1 cellular context compared by ENCODE assay signal in the genomic region with DNA sequence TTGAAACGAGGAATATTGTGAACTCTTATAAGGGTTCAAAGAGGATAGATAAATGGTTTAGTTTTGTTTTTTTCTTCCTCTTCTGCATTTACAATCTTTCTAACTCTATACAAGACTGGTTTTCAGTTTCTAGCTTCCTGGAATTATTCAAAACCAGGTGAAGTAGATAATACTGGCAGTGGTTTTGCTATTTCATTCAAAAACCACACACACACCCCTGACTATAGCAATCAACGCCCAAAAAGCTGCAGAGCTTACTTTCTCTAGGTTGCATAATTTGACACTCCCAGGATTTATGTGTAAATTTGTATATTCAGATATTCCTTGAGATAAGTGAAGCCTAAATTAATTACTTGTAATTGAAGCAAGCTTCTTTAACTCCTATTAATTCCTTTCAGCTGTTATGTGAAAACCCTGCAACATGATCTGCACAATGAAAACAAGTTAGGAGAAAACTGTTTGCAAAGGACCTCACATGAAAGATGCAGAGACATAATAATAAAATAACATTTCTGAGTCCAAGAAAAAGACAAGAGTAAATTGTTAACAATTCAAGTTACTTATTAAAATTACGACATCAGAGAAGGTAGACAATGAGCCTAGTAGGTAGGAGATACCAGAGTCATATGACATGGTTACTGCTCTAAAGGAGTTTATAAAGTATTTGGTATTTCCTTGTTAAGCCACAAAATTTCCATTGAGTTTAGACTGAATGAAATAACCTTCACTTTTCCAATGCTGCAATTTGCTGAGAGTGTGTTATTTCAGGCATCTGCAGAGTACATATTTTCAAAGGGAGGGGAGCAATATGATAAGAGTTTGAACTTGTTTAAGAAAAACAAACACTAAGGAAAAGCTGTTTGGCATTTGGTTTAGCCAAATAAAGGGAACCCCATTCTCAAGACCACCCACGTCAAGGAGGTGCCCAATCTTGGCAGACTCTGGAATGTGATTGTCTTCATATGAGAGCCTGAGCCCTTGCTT.
A peak's percentile ranks its signal among the peaks of the same experiment; 100 is the strongest.
TF ChIP-seq lines count a peak whose summit lies in the region.

No MANE protein-coding gene starts in this region.

TF ChIP-seq in HepG2, 621 proteins besides CTCF, POLR2A, EP300 and RAD21 (continued from another document and continues in another):
- TF ChIP-seq, protein P1, sequence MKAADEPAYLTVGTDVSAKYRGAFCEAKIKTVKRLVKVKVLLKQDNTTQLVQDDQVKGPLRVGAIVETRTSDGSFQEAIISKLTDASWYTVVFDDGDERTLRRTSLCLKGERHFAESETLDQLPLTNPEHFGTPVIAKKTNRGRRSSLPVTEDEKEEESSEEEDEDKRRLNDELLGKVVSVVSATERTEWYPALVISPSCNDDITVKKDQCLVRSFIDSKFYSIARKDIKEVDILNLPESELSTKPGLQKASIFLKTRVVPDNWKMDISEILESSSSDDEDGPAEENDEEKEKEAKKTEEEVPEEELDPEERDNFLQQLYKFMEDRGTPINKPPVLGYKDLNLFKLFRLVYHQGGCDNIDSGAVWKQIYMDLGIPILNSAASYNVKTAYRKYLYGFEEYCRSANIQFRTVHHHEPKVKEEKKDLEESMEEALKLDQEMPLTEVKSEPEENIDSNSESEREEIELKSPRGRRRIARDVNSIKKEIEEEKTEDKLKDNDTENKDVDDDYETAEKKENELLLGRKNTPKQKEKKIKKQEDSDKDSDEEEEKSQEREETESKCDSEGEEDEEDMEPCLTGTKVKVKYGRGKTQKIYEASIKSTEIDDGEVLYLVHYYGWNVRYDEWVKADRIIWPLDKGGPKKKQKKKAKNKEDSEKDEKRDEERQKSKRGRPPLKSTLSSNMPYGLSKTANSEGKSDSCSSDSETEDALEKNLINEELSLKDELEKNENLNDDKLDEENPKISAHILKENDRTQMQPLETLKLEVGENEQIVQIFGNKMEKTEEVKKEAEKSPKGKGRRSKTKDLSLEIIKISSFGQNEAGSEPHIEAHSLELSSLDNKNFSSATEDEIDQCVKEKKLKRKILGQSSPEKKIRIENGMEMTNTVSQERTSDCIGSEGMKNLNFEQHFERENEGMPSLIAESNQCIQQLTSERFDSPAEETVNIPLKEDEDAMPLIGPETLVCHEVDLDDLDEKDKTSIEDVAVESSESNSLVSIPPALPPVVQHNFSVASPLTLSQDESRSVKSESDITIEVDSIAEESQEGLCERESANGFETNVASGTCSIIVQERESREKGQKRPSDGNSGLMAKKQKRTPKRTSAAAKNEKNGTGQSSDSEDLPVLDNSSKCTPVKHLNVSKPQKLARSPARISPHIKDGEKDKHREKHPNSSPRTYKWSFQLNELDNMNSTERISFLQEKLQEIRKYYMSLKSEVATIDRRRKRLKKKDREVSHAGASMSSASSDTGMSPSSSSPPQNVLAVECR (CRISPR knock-in tag; IDR thresholded peaks at IDR 0.05; ENCODE audit: borderline replicate concordance) = no peak
- no peak for TF ChIP-seq PHF5A (CRISPR knock-in tag; IDR thresholded peaks at IDR 0.05; ENCODE audit: low read depth, unreplicated experiment)
- no peak for TF ChIP-seq HDAC1 (CRISPR knock-in tag; IDR thresholded peaks at IDR 0.05)
- TF ChIP-seq, protein P2, sequence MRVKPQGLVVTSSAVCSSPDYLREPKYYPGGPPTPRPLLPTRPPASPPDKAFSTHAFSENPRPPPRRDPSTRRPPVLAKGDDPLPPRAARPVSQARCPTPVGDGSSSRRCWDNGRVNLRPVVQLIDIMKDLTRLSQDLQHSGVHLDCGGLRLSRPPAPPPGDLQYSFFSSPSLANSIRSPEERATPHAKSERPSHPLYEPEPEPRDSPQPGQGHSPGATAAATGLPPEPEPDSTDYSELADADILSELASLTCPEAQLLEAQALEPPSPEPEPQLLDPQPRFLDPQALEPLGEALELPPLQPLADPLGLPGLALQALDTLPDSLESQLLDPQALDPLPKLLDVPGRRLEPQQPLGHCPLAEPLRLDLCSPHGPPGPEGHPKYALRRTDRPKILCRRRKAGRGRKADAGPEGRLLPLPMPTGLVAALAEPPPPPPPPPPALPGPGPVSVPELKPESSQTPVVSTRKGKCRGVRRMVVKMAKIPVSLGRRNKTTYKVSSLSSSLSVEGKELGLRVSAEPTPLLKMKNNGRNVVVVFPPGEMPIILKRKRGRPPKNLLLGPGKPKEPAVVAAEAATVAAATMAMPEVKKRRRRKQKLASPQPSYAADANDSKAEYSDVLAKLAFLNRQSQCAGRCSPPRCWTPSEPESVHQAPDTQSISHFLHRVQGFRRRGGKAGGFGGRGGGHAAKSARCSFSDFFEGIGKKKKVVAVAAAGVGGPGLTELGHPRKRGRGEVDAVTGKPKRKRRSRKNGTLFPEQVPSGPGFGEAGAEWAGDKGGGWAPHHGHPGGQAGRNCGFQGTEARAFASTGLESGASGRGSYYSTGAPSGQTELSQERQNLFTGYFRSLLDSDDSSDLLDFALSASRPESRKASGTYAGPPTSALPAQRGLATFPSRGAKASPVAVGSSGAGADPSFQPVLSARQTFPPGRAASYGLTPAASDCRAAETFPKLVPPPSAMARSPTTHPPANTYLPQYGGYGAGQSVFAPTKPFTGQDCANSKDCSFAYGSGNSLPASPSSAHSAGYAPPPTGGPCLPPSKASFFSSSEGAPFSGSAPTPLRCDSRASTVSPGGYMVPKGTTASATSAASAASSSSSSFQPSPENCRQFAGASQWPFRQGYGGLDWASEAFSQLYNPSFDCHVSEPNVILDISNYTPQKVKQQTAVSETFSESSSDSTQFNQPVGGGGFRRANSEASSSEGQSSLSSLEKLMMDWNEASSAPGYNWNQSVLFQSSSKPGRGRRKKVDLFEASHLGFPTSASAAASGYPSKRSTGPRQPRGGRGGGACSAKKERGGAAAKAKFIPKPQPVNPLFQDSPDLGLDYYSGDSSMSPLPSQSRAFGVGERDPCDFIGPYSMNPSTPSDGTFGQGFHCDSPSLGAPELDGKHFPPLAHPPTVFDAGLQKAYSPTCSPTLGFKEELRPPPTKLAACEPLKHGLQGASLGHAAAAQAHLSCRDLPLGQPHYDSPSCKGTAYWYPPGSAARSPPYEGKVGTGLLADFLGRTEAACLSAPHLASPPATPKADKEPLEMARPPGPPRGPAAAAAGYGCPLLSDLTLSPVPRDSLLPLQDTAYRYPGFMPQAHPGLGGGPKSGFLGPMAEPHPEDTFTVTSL (CRISPR knock-in tag; IDR thresholded peaks at IDR 0.05; ENCODE audit: borderline replicate concordance) = 0 out of 2 replicates have a peak, but pooled peaks have one; percentile 37
- no peak for TF ChIP-seq ZUFSP (CRISPR knock-in tag; IDR thresholded peaks at IDR 0.05; ENCODE audit: borderline replicate concordance)
- peak; percentile 32; the same call in 1 of the 2 replicates for TF ChIP-seq ARNT2 (CRISPR knock-in tag; IDR thresholded peaks at IDR 0.05; ENCODE audit: low read depth)
- no peak for TF ChIP-seq IRF1 (CRISPR knock-in tag; IDR thresholded peaks at IDR 0.05; ENCODE audit: low read depth)
- TF ChIP-seq ARNT (IDR thresholded peaks at IDR 0.05) = no peak
- TF ChIP-seq, protein P3, sequence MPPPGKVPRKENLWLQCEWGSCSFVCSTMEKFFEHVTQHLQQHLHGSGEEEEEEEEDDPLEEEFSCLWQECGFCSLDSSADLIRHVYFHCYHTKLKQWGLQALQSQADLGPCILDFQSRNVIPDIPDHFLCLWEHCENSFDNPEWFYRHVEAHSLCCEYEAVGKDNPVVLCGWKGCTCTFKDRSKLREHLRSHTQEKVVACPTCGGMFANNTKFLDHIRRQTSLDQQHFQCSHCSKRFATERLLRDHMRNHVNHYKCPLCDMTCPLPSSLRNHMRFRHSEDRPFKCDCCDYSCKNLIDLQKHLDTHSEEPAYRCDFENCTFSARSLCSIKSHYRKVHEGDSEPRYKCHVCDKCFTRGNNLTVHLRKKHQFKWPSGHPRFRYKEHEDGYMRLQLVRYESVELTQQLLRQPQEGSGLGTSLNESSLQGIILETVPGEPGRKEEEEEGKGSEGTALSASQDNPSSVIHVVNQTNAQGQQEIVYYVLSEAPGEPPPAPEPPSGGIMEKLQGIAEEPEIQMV (CRISPR knock-in tag; IDR thresholded peaks at IDR 0.05; ENCODE audit: low read depth) = no peak
- no peak for TF ChIP-seq ZNF616 (CRISPR knock-in tag; IDR thresholded peaks at IDR 0.05; ENCODE audit: low read depth)
- TF ChIP-seq RXRB (CRISPR knock-in tag; IDR thresholded peaks at IDR 0.05; ENCODE audit: borderline replicate concordance) = peak; percentile 39; the same call in 1 of the 2 replicates
- no peak for TF ChIP-seq WIZ (CRISPR knock-in tag; IDR thresholded peaks at IDR 0.05)
- no peak for TF ChIP-seq ZNF460 (CRISPR knock-in tag; IDR thresholded peaks at IDR 0.05; ENCODE audit: borderline replicate concordance)
- TF ChIP-seq SOX6 (IDR thresholded peaks at IDR 0.05) = no peak
- TF ChIP-seq SOX6 (CRISPR knock-in tag; IDR thresholded peaks at IDR 0.05) = peak; percentile 75
- no peak for TF ChIP-seq GATAD1 (CRISPR knock-in tag; IDR thresholded peaks at IDR 0.05)
- TF ChIP-seq RFXANK (CRISPR knock-in tag; IDR thresholded peaks at IDR 0.05) = no peak
- TF ChIP-seq ZNF580 (CRISPR knock-in tag; IDR thresholded peaks at IDR 0.05; ENCODE audit: borderline replicate concordance, low read depth) = no peak
- no peak for TF ChIP-seq ATM (IDR thresholded peaks at IDR 0.05; ENCODE audit: borderline replicate concordance)
- TF ChIP-seq, protein P4, sequence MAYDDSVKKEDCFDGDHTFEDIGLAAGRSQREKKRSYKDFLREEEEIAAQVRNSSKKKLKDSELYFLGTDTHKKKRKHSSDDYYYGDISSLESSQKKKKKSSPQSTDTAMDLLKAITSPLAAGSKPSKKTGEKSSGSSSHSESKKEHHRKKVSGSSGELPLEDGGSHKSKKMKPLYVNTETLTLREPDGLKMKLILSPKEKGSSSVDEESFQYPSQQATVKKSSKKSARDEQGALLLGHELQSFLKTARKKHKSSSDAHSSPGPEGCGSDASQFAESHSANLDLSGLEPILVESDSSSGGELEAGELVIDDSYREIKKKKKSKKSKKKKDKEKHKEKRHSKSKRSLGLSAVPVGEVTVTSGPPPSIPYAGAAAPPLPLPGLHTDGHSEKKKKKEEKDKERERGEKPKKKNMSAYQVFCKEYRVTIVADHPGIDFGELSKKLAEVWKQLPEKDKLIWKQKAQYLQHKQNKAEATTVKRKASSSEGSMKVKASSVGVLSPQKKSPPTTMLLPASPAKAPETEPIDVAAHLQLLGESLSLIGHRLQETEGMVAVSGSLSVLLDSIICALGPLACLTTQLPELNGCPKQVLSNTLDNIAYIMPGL (CRISPR knock-in tag; IDR thresholded peaks at IDR 0.05; ENCODE audit: borderline replicate concordance in 1 of 2, low read depth in 1 of 2) = no peak
- TF ChIP-seq PHF20 (CRISPR knock-in tag; IDR thresholded peaks at IDR 0.05) = no peak
- no peak for TF ChIP-seq ARNTL (CRISPR knock-in tag; IDR thresholded peaks at IDR 0.05)
- no peak for TF ChIP-seq MTERF4 (CRISPR knock-in tag; IDR thresholded peaks at IDR 0.05)
- TF ChIP-seq FOSL2 (CRISPR knock-in tag; IDR thresholded peaks at IDR 0.05) = no peak
- TF ChIP-seq THAP8 (CRISPR knock-in tag; IDR thresholded peaks at IDR 0.05; ENCODE audit: borderline replicate concordance) = no peak
- 0 out of 2 replicates have a peak, but pooled peaks have one; percentile 30 for TF ChIP-seq ZNF639 (CRISPR knock-in tag; conservative IDR thresholded peaks at IDR 0.05)
- TF ChIP-seq ZNF674 (CRISPR knock-in tag; IDR thresholded peaks at IDR 0.05; ENCODE audit: low read depth) = no peak
- TF ChIP-seq NCOA2 (CRISPR knock-in tag; IDR thresholded peaks at IDR 0.05) = peak; percentile 88
- no peak for TF ChIP-seq ELF1 (CRISPR knock-in tag; IDR thresholded peaks at IDR 0.05)
- TF ChIP-seq, protein P5, sequence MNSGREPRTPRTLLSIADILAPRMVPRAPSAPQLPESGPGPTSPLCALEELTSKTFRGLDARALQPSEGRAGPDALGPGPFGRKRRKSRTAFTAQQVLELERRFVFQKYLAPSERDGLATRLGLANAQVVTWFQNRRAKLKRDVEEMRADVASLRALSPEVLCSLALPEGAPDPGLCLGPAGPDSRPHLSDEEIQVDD (CRISPR knock-in tag; IDR thresholded peaks at IDR 0.05; ENCODE audit: borderline replicate concordance) = no peak
